In genomic region chr3:34202975-34203374, GRCh38 we compare ENCODE assay signal across 14 cellular contexts.
"Had no signal": no experiment of that assay in that cellular context is flagged by ENCODE, and none has a peak within 500 bp of the region (broad histone marks: within the 10 kb centered on the region; RNA-seq: fewer than 3 reads in every experiment).

No MANE protein-coding gene starts in this region.

- H3K9me3 ChIP-seq: breast epithelium, heart left ventricle, ovary, tibial nerve had no signal

- H3K36me3 Mint-ChIP-seq: activated CD4-positive, alpha-beta memory T cell treated with anti-CD3 and anti-CD28 coated beads for 36 hours; activated naive CD8-positive, alpha-beta T cell treated with anti-CD3 and anti-CD28 coated beads, Interleukin-2, amount 10 ng/mL, durations not matched to agents 7 days and 5 days had no signal

- H3K27me3 ChIP-seq: breast epithelium, heart left ventricle, ovary, tibial nerve had no signal

- H3K27ac Mint-ChIP-seq: activated CD4-positive, alpha-beta memory T cell treated with anti-CD3 and anti-CD28 coated beads for 36 hours; activated naive CD8-positive, alpha-beta T cell treated with anti-CD3 and anti-CD28 coated beads, Interleukin-2, amount 10 ng/mL, durations not matched to agents 7 days and 5 days; nephron progenitor cell had no signal

- H3K4me1 Mint-ChIP-seq: activated naive CD8-positive, alpha-beta T cell treated with anti-CD3 and anti-CD28 coated beads, Interleukin-2, amount 10 ng/mL, durations not matched to agents 7 days and 5 days had no signal

- DNase-seq: activated CD4-positive, alpha-beta memory T cell treated with anti-CD3 and anti-CD28 coated beads for 36 hours; activated gamma-delta T cell; activated naive CD8-positive, alpha-beta T cell treated with anti-CD3 and anti-CD28 coated beads, Interleukin-2, amount 10 ng/mL, durations not matched to agents 7 days and 5 days; activated T-cell treated with anti-CD3 and anti-CD28 coated beads, Interleukin-2, amount 50 U/mL, for 4 hours; anterior cingulate cortex; foreskin melanocyte; heart left ventricle; mesenchymal stem cell; nephron progenitor cell; ovary; T-helper 9 cell had no signal

- H3K4me3 ChIP-seq: breast epithelium, heart left ventricle, ovary, tibial nerve had no signal

- H3K4me1 ChIP-seq: breast epithelium, heart left ventricle, tibial nerve had no signal

- H3K36me3 ChIP-seq: breast epithelium, heart left ventricle, ovary, tibial nerve had no signal

- H3K9me3 Mint-ChIP-seq: activated CD4-positive, alpha-beta memory T cell treated with anti-CD3 and anti-CD28 coated beads for 36 hours; activated naive CD8-positive, alpha-beta T cell treated with anti-CD3 and anti-CD28 coated beads, Interleukin-2, amount 10 ng/mL, durations not matched to agents 7 days and 5 days; activated T-cell treated with anti-CD3 and anti-CD28 coated beads, Interleukin-2, amount 50 U/mL, for 4 hours had no signal

- H3K4me3 Mint-ChIP-seq: activated CD4-positive, alpha-beta memory T cell treated with anti-CD3 and anti-CD28 coated beads for 36 hours; activated naive CD8-positive, alpha-beta T cell treated with anti-CD3 and anti-CD28 coated beads, Interleukin-2, amount 10 ng/mL, durations not matched to agents 7 days and 5 days; activated T-cell treated with anti-CD3 and anti-CD28 coated beads, Interleukin-2, amount 50 U/mL, for 4 hours; nephron progenitor cell had no signal

- ATAC-seq: activated T-cell treated with anti-CD3 and anti-CD28 coated beads, Interleukin-2, amount 50 U/mL, for 4 hours; heart left ventricle; left lobe of liver had no signal

- H3K27ac ChIP-seq: breast epithelium, heart left ventricle, ovary, tibial nerve had no signal
